Comparison of ENCODE assay signal across 19 cellular contexts in the genomic region with DNA sequence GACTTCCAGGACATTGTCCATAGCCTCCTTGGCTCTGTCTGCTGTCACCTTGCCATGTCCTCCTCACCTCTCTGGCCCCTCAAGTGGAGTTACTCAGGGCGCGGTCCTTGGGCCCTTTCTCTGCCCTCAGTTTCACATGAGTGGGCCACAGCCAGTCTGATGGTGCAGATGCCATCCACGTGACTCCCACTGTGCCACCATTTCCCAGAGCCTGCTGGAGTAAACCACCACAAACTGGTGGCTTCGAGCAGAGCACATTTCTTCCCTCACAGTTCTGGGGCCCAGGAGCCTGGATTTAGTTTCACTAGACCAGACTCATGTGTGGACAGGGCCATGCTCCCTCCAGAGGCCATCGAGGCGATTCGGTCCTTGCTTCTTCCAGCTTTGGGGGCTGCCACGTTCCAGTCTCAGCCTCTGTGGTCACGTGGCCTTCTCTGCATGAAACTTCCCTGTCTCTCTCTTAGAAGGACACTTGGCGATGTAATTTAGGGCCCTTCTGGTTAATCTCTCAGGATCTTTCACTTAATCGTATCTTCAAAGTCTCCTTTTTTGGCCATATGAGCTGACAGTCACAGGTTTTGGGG. TPM values are rescaled to one million over a fixed set of nuclear protein-coding genes. Genes with fewer than 3 reads are reported as not detected.
DNase-seq lines count a peak whose midpoint lies in the region; ATAC-seq and TF ChIP-seq lines count a peak whose summit lies in the region.
"Had no signal": no experiment of that assay in that cellular context is flagged by ENCODE, and none has a peak within 500 bp of the region (broad histone marks: within the 10 kb centered on the region; RNA-seq: fewer than 3 reads in every experiment).

No MANE protein-coding gene starts in this region.

- H2BK12ac ChIP-seq in H9 (ENCODE audit: insufficient read length, low read depth, low read length) = no peak overlapping the region

- H4K20me1 ChIP-seq in H9 (ENCODE audit: control insufficient read depth, insufficient read depth, insufficient read length) (no peaks in the 10 kb centered on the region), osteoblast (ENCODE audit: insufficient read depth, low read length) (peaks cover 11% of the 10 kb centered on the region)

- H3K9me3 Mint-ChIP-seq in H9 = no peaks in the 10 kb centered on the region; a peak in 1 of 5 replicates
- peaks cover 5% of the 10 kb centered on the region; the same call in 1 of the 2 replicates for H3K9me3 Mint-ChIP-seq in WTC11
- H3K9me3 Mint-ChIP-seq in type B pancreatic cell = no peaks in the 10 kb centered on the region
- H3K9me3 Mint-ChIP-seq: activated naive CD4-positive, alpha-beta T cell treated with anti-CD3 and anti-CD28 coated beads, Interleukin-2, amount 10 ng/mL, durations not matched to agents 7 days and 5 days had no signal

- CTCF ChIA-PET in WTC11 (lab: Charles Lee) = no interaction called here

- ATAC-seq in GM18861 (IDR thresholded peaks at IDR 0.05; ENCODE audit: unreplicated experiment) = peak; percentile 3
- no peak for ATAC-seq in WTC11
- ATAC-seq: pancreas, SK-N-SH treated with all-trans-retinoic acid at 6 μM for 48 hours had no signal

- H4K8ac ChIP-seq in H9 (replicated peaks; ENCODE audit: insufficient read length, low read depth, low read length) = peak overlapping the region; percentile 72

- H2AK5ac ChIP-seq in H9 (ENCODE audit: insufficient read length, low read length) = no peak overlapping the region

- intact Hi-C loops in colonic mucosa (cut with DNase I) = no loop called here

- no peaks in the 10 kb centered on the region for H3K4me1 ChIP-seq in H9 (ENCODE audit: insufficient read depth, low read length)
- no peaks in the 10 kb centered on the region for H3K4me1 ChIP-seq in osteoblast (ENCODE audit: insufficient read depth, low read length)
- no peaks in the 10 kb centered on the region for H3K4me1 ChIP-seq in colonic mucosa
- H3K4me1 ChIP-seq: pancreas, sigmoid colon had no signal

- H3K9ac ChIP-seq in H9 (ENCODE audit: extremely low read depth, insufficient read length, low read length) (no peak overlapping the region), colonic mucosa (ENCODE audit: low read depth in 2 of 2, low read length in 2 of 2) (no peak overlapping the region)

- H3K27ac ChIP-seq in H9 (ENCODE audit: insufficient read length, low read depth, low read length) (no peak overlapping the region), osteoblast (ENCODE audit: low read depth, low read length) (no peak overlapping the region), colonic mucosa (no peak overlapping the region)
- H3K27ac ChIP-seq: left ventricle myocardium inferior, pancreas, sigmoid colon had no signal

- H3K4me2 ChIP-seq in H9 (ENCODE audit: insufficient read depth, insufficient read length, low read length) (no peak overlapping the region), osteoblast (ENCODE audit: insufficient read depth, low read length) (no peak overlapping the region)

- H3T11ph ChIP-seq in H9 (ENCODE audit: low read length) = no peak overlapping the region

- TF ChIP-seq CTCF in H9 (conservative IDR thresholded peaks at IDR 0.05) (no peak), WTC11 (IDR thresholded peaks at IDR 0.05) (no peak), osteoblast (IDR thresholded peaks at IDR 0.05; ENCODE audit: extremely low read depth, low read depth, low read length) (no peak), colonic mucosa (IDR thresholded peaks at IDR 0.05) (no peak), type B pancreatic cell (conservative IDR thresholded peaks at IDR 0.05) (no peak)

- H2BK5ac ChIP-seq in H9 (ENCODE audit: insufficient read length, low read length) = peak overlapping the region; percentile 70

- H3K36me3 Mint-ChIP-seq in H9 (ENCODE audit: insufficient read depth in 1 of 3, low read depth in 3 of 3) (peaks cover 65 to 94% (median 89%) of the 10 kb centered on the region in 3 experiments), WTC11 (peaks cover 75% of the 10 kb centered on the region), type B pancreatic cell (peaks cover 34% of the 10 kb centered on the region)

- no peaks in the 10 kb centered on the region for H3K79me2 ChIP-seq in H9 (ENCODE audit: insufficient read depth, low read length)
- peaks cover 3% of the 10 kb centered on the region for H3K79me2 ChIP-seq in osteoblast (ENCODE audit: insufficient read depth, low read length)

- no peak overlapping the region for H4K91ac ChIP-seq in H9 (ENCODE audit: insufficient read length, low read depth, low read length)

- no CpG with 5 or more reads among the region's 11 CpGs for WGBS in H9 (ENCODE audit: extremely low coverage, insufficient read length, low lambda C conversion rate)

- no peak overlapping the region for H3K4ac ChIP-seq in H9 (ENCODE audit: low read depth, low read length)

- no peak overlapping the region for H2BK15ac ChIP-seq in H9 (ENCODE audit: low read depth, low read length)

- no peak overlapping the region for H3K23ac ChIP-seq in H9 (ENCODE audit: insufficient read length, low read depth, low read length)

- H3K79me1 ChIP-seq in H9 (ENCODE audit: insufficient read depth, low read depth, low read length, poor library complexity, severe bottlenecking) = no peaks in the 10 kb centered on the region

- POLR2A ChIA-PET in WTC11 (lab: Charles Lee) = no interaction called here

- H3K27ac Mint-ChIP-seq in H9 = peak overlapping the region in 1 of 3 experiments; percentile 79; a peak in 1 of 7 replicates
- 0 out of 2 replicates have a peak overlapping the region, but pooled peaks have one; percentile 26 for H3K27ac Mint-ChIP-seq in WTC11
- no peak overlapping the region for H3K27ac Mint-ChIP-seq in type B pancreatic cell
- H3K27ac Mint-ChIP-seq: activated naive CD4-positive, alpha-beta T cell treated with anti-CD3 and anti-CD28 coated beads, Interleukin-2, amount 10 ng/mL, durations not matched to agents 7 days and 5 days had no signal

- no peak overlapping the region for H3K56ac ChIP-seq in H9 (ENCODE audit: insufficient read length, low read depth, low read length)

- H3K27me3 Mint-ChIP-seq in H9 (ENCODE audit: low read depth) (no peaks in the 10 kb centered on the region), WTC11 (ENCODE audit: low read depth) (no peaks in the 10 kb centered on the region), type B pancreatic cell (no peaks in the 10 kb centered on the region)
- H3K27me3 Mint-ChIP-seq: activated naive CD4-positive, alpha-beta T cell treated with anti-CD3 and anti-CD28 coated beads, Interleukin-2, amount 10 ng/mL, durations not matched to agents 7 days and 5 days had no signal

- no peak overlapping the region for H2AFZ ChIP-seq in H9 (ENCODE audit: low read length)
- no peak overlapping the region for H2AFZ ChIP-seq in osteoblast (ENCODE audit: low read length)

- H3K36me3 ChIP-seq in osteoblast (ENCODE audit: insufficient read depth, low read length) (peaks cover 70% of the 10 kb centered on the region), colonic mucosa (peaks cover 22% of the 10 kb centered on the region)

- no peak overlapping the region for H4K5ac ChIP-seq in H9 (ENCODE audit: insufficient read length, low read depth, low read length)

- H3K23me2 ChIP-seq in H9 (ENCODE audit: insufficient read length, low read depth, low read length, poor library complexity, severe bottlenecking) = no peaks in the 10 kb centered on the region

- H3K4me3 ChIP-seq in osteoblast (ENCODE audit: insufficient read depth, low read length) = no peak overlapping the region
- no peak overlapping the region for H3K4me3 ChIP-seq in colonic mucosa
- H3K4me3 ChIP-seq: left ventricle myocardium inferior, pancreas, sigmoid colon had no signal

- H3K9me3 ChIP-seq in H9 (ENCODE audit: control insufficient read depth, low read depth, low read length) (no peaks in the 10 kb centered on the region), osteoblast (ENCODE audit: low read depth, low read length) (no peaks in the 10 kb centered on the region), colonic mucosa (no peaks in the 10 kb centered on the region)
- H3K9me3 ChIP-seq: left ventricle myocardium inferior, pancreas, sigmoid colon had no signal

- H2BK20ac ChIP-seq in H9 (ENCODE audit: low read depth, low read length, poor library complexity, severe bottlenecking) = no peak overlapping the region

- TF ChIP-seq POLR2A in erythroblast (IDR thresholded peaks at IDR 0.05; ENCODE audit: low read length) = no peak

- no peak overlapping the region for H2BK120ac ChIP-seq in H9 (ENCODE audit: low read depth, low read length, poor library complexity, severe bottlenecking)

- H3K4me1 Mint-ChIP-seq in H9 = peaks cover 0 to 3% of the 10 kb centered on the region in 2 experiments; a peak in 1 of 4 replicates
- H3K4me1 Mint-ChIP-seq in WTC11 = peaks cover 6% of the 10 kb centered on the region; the same call in 1 of the 2 replicates
- no peaks in the 10 kb centered on the region for H3K4me1 Mint-ChIP-seq in type B pancreatic cell (ENCODE audit: unreplicated experiment)
- H3K4me1 Mint-ChIP-seq: activated naive CD4-positive, alpha-beta T cell treated with anti-CD3 and anti-CD28 coated beads, Interleukin-2, amount 10 ng/mL, durations not matched to agents 7 days and 5 days had no signal

- no peak overlapping the region for H3K18ac ChIP-seq in H9 (ENCODE audit: insufficient read length, low read depth, low read length)

- H3K14ac ChIP-seq in H9 (ENCODE audit: insufficient read depth, low read length) = no peak overlapping the region

- no peak for DNase-seq in H9
- DNase-seq in WTC11 (ENCODE audit: low spot score) = no peak
- peak; percentile 58 for DNase-seq in osteoblast (ENCODE audit: insufficient read length, low spot score, missing footprints)
- no peak for DNase-seq in erythroblast (lab: John Stamatoyannopoulos, UW)
- DNase-seq in colonic mucosa = no peak
- no peak for DNase-seq in type B pancreatic cell (ENCODE audit: extremely low spot score, unreplicated experiment)
- DNase-seq: activated CD4-positive, alpha-beta T cell treated with anti-CD3 and anti-CD28 coated beads for 48 hours; activated naive CD4-positive, alpha-beta T cell treated with anti-CD3 and anti-CD28 coated beads, Interleukin-2, amount 10 ng/mL, durations not matched to agents 7 days and 5 days; dermis blood vessel endothelial cell; left ventricle myocardium inferior; NCI-H1092; NCI-H2171; pancreas; sigmoid colon; stimulated activated CD4-positive, alpha-beta T cell treated with anti-CD3 and anti-CD28 coated beads, Interleukin-1b, Interleukin-23, amount 100 ng/mL, for 48 hours; substantia nigra had no signal

- H3K4me3 Mint-ChIP-seq in H9 (no peak overlapping the region), WTC11 (no peak overlapping the region), type B pancreatic cell (no peak overlapping the region)
- H3K4me3 Mint-ChIP-seq: activated naive CD4-positive, alpha-beta T cell treated with anti-CD3 and anti-CD28 coated beads, Interleukin-2, amount 10 ng/mL, durations not matched to agents 7 days and 5 days had no signal

- H3K27me3 ChIP-seq in H9 (ENCODE audit: insufficient read depth, low read length) (no peaks in the 10 kb centered on the region), osteoblast (ENCODE audit: insufficient read depth, low read length) (no peaks in the 10 kb centered on the region), colonic mucosa (no peaks in the 10 kb centered on the region)
- H3K27me3 ChIP-seq: pancreas, sigmoid colon had no signal

RNA-seq across cellular contexts. Expression of a gene that starts 14.6 kb away (rescaled TPM):
- 132 and 136 TPM in 2 replicates for total RNA-seq in H9 (2021)
- 135 to 149 TPM (median 146 TPM) in 3 replicates for total RNA-seq in WTC11 (2021)
- total RNA-seq in osteoblast = 49.2 and 51.3 TPM in 2 replicates
- 10 to 100 TPM; 77.8 to 96.0 TPM for total RNA-seq in colonic mucosa
- 99.5 and 159 TPM in 2 replicates for total RNA-seq in type B pancreatic cell (ENCODE audit: low replicate concordance)

RNA-seq across cellular contexts. Expression of a gene that starts 28.7 kb away (rescaled TPM):
- total RNA-seq in H9 (2021) (4.9 and 5.3 TPM in 2 replicates), WTC11 (2021) (14.5 to 16.5 TPM (median 16.2 TPM) in 3 replicates), osteoblast (23.5 and 41.3 TPM in 2 replicates), colonic mucosa (1 to 10 TPM; 2.3 to 4.5 TPM), type B pancreatic cell (ENCODE audit: low replicate concordance) (17.8 and 31.6 TPM in 2 replicates)

RNA-seq across cellular contexts. Expression of a gene that starts 33.6 kb away (rescaled TPM):
- 47.5 and 53.7 TPM in 2 replicates for total RNA-seq in H9 (2021)
- 170 to 198 TPM (median 171 TPM) in 3 replicates for total RNA-seq in WTC11 (2021)
- total RNA-seq in osteoblast = 0.88 and 1.1 TPM in 2 replicates
- 100 to 1,000 TPM; 420 to 719 TPM for total RNA-seq in colonic mucosa
- 87.2 and 156 TPM in 2 replicates for total RNA-seq in type B pancreatic cell (ENCODE audit: low replicate concordance)

RNA-seq across cellular contexts. Expression of a gene that starts 37.5 kb away (rescaled TPM):
- total RNA-seq in H9 (2021) (9.0 and 9.8 TPM in 2 replicates), WTC11 (2021) (10.9 to 12.5 TPM (median 11.3 TPM) in 3 replicates), osteoblast (0.36 and 0.59 TPM in 2 replicates), colonic mucosa (10 to 100 TPM in 1 of 2 donors, 1 to 10 TPM in 1; 9.1 to 20.2 TPM), type B pancreatic cell (ENCODE audit: low replicate concordance) (2.6 and 9.5 TPM in 2 replicates)

RNA-seq across cellular contexts. Expression of a gene that starts 38.5 kb away (rescaled TPM):
- total RNA-seq in H9 (2021) (0.81 and 1.8 TPM in 2 replicates), WTC11 (2021) (2.7 to 3.6 TPM (median 3.5 TPM) in 3 replicates), osteoblast (0.72 and 0.88 TPM in 2 replicates), colonic mucosa (not detected), type B pancreatic cell (ENCODE audit: low replicate concordance) (1.7 TPM in 1 of 2 replicates, not detected in the other)
- total RNA-seq: dermis blood vessel endothelial cell, left ventricle myocardium inferior, pancreas, RPMI7951 had no signal

Comparison
In these comparisons a context has a peak if more than half of its experiments do, and no peak if none do; other contexts are left out.
1. RNA of a gene that starts 33.6 kb away (total RNA-seq): 420 to 719 TPM in colonic mucosa, 170 to 198 TPM in WTC11, 87.2 to 156 TPM in type B pancreatic cell and 47.5 to 53.7 TPM in H9; 0.88 to 1.1 TPM in osteoblast; every median in the first group is over 10 times any median in the second.